Comparison of ENCODE assay signal across 8 cellular contexts in the genomic region with DNA sequence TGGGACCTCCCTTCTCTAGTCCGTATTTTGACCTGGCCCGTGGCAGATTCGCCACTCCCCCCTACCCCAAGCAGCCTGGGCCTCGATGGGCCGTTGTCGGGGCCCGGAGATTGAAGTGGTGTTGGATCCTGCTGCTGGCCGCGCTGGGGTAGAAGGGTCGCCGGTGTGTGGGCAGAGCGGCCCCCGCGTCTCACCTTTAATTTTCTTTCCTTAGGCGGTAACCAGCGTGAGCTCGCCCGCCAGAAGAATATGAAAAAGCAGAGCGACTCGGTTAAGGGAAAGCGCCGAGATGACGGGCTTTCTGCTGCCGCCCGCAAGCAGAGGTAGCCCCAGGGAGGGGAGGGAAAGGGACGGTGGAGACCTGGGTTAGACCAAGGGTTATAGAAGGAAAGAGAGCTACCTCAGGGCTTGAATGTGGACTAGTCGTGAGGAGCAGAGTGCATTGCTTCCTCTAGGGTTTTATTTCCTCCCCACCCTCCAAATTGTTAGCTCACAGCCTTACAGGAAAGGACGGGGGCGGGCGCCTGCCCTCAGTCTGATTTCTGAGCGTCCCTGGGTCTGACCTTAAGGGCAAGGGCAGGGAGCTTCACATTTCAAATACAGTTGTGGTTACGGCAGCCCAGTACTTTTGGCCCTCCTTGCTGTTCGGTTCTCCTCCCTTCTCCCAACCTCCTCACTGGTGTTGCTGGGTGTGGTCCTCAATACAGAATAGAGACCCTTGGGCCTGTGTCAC. TPM values are rescaled to one million over a fixed set of nuclear protein-coding genes. Genes with fewer than 3 reads are reported as not detected.
DNase-seq lines count a peak whose midpoint lies in the region; ATAC-seq and TF ChIP-seq lines count a peak whose summit lies in the region.

No MANE protein-coding gene starts in this region.

- DNase-seq in EL (peak; percentile 43), NAMALWA (ENCODE audit: low spot score) (peak; percentile 50), adipocyte (ENCODE audit: low read depth) (peak; percentile 61), hepatocyte (ENCODE audit: low spot score) (peak; percentile 44)

- H3K4me1 ChIP-seq in adipocyte (ENCODE audit: control insufficient read depth, insufficient read depth, low read length): peaks cover 51% of the 10 kb centered on the region
- peaks cover 29% of the 10 kb centered on the region for H3K4me1 ChIP-seq in hepatocyte (ENCODE audit: insufficient read depth)
- peaks cover 31% of the 10 kb centered on the region for H3K4me1 ChIP-seq in skeletal muscle satellite cell (ENCODE audit: control insufficient read depth, insufficient read depth, low read length)

- H3K79me2 ChIP-seq in hepatocyte: peaks cover 36% of the 10 kb centered on the region

- H3K4me2 ChIP-seq in hepatocyte (peak overlapping the region; percentile 90), skeletal muscle satellite cell (ENCODE audit: low read length) (peak overlapping the region; percentile 91)

- H3K9me2 ChIP-seq in hepatocyte (replicated peaks; ENCODE audit: insufficient read depth): no peaks in the 10 kb centered on the region

- 3% methylated on average over 32 of the region's 33 CpGs for WGBS in hepatocyte (ENCODE audit: low lambda C conversion rate, missing lambda C conversion rate)

- H3K27ac ChIP-seq in hepatocyte: peak overlapping the region; percentile 96

- no peak overlapping the region for H2AFZ ChIP-seq in hepatocyte

- H4K20me1 ChIP-seq in hepatocyte (ENCODE audit: insufficient read depth, poor library complexity, severe bottlenecking): peaks cover 11% of the 10 kb centered on the region

- TF ChIP-seq CTCF in hepatocyte (IDR thresholded peaks at IDR 0.05; ENCODE audit: poor library complexity): no peak

- no peak for ATAC-seq in GM21786 (IDR thresholded peaks at IDR 0.05; ENCODE audit: unreplicated experiment)
- no peak for ATAC-seq in HG03139 (IDR thresholded peaks at IDR 0.05; ENCODE audit: unreplicated experiment)
- ATAC-seq in GM21423 (IDR thresholded peaks at IDR 0.05; ENCODE audit: unreplicated experiment): no peak

- H3K4me3 ChIP-seq in adipocyte (ENCODE audit: low read length): peak overlapping the region; percentile 98
- H3K4me3 ChIP-seq in hepatocyte: peak overlapping the region; percentile 93
- peak overlapping the region; percentile 99 for H3K4me3 ChIP-seq in skeletal muscle satellite cell (ENCODE audit: low read length)

- H3K9ac ChIP-seq in adipocyte (ENCODE audit: low read length) (peak overlapping the region; percentile 100), skeletal muscle satellite cell (ENCODE audit: low read depth, low read length) (peak overlapping the region; percentile 100)

- H3K36me3 ChIP-seq in adipocyte (ENCODE audit: control insufficient read depth, insufficient read depth, low read length, severe bottlenecking): peaks cover 42% of the 10 kb centered on the region
- no peaks in the 10 kb centered on the region for H3K36me3 ChIP-seq in hepatocyte (replicated peaks; ENCODE audit: insufficient read depth, low read depth)
- H3K36me3 ChIP-seq in skeletal muscle satellite cell (ENCODE audit: insufficient read depth, low read length): peaks cover 46% of the 10 kb centered on the region

- H3K27me3 ChIP-seq in adipocyte (replicated peaks; ENCODE audit: control insufficient read depth, insufficient read depth, low read length) (no peaks in the 10 kb centered on the region), hepatocyte (no peaks in the 10 kb centered on the region), skeletal muscle satellite cell (ENCODE audit: control insufficient read depth, insufficient read depth, low read length) (no peaks in the 10 kb centered on the region)

- H3K9me3 ChIP-seq in adipocyte (ENCODE audit: control insufficient read depth, low read length) (no peaks in the 10 kb centered on the region), hepatocyte (ENCODE audit: low read depth) (no peaks in the 10 kb centered on the region), skeletal muscle satellite cell (replicated peaks; ENCODE audit: low read length) (no peaks in the 10 kb centered on the region)

RNA-seq across cellular contexts. Expression of gene SERF2, which starts 0.8 kb away (rescaled TPM):
- 958 and 1,175 TPM in 2 replicates for total RNA-seq in hepatocyte
- polyA plus RNA-seq in hepatocyte: 2,443 and 2,578 TPM in 2 replicates
- 383 and 404 TPM in 2 replicates for total RNA-seq in skeletal muscle satellite cell (2012; rRNA removed)

RNA-seq across cellular contexts. Expression of gene SERINC4, which starts 7.1 kb away (rescaled TPM):
- total RNA-seq in hepatocyte: 0.10 and 0.24 TPM in 2 replicates
- polyA plus RNA-seq in hepatocyte: not detected in 2 replicates
- not detected in 2 replicates for total RNA-seq in skeletal muscle satellite cell (2012; rRNA removed)

RNA-seq across cellular contexts. Expression of gene HYPK, which starts 7.5 kb away (rescaled TPM):
- 5.8 and 10.4 TPM in 2 replicates for total RNA-seq in hepatocyte
- 12.8 and 19.2 TPM in 2 replicates for polyA plus RNA-seq in hepatocyte
- total RNA-seq in skeletal muscle satellite cell (2012; rRNA removed): 4.1 and 8.7 TPM in 2 replicates

RNA-seq across cellular contexts. Expression of gene ELL3, which starts 16.2 kb away (rescaled TPM):
- total RNA-seq in hepatocyte: 5.0 and 7.7 TPM in 2 replicates
- polyA plus RNA-seq in hepatocyte: 4.5 and 6.4 TPM in 2 replicates
- total RNA-seq in skeletal muscle satellite cell (2012; rRNA removed): 2.3 and 2.4 TPM in 2 replicates

RNA-seq across cellular contexts. Expression of gene MFAP1, which starts 31.6 kb away (rescaled TPM):
- total RNA-seq in hepatocyte: 26.9 and 37.8 TPM in 2 replicates
- polyA plus RNA-seq in hepatocyte: 30.9 and 36.9 TPM in 2 replicates
- 18.6 and 18.8 TPM in 2 replicates for total RNA-seq in skeletal muscle satellite cell (2012; rRNA removed)
